16 cellular contexts compared by ENCODE assay signal in the genomic region with DNA sequence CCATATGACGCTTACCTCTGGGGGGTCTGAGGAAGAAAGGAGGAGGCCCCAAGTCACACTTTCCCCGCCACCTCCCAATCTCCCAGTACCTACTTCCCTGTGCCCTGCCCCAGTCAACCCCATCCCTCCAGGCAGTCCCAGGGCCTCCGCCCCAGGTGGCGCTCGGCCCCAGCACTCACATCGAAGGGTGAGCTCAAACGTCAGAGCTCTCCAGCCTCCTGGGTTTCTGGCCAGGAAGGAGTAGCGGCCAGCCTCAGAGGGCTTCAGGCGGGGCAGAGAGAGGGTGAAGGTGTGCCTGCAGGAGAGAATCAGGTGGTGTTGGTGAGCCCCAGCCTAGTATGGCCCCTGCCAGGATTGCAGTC. TPM values are rescaled to one million over a fixed set of nuclear protein-coding genes. Genes with fewer than 3 reads are reported as not detected.
"Had no signal": no experiment of that assay in that cellular context is flagged by ENCODE, and none has a peak within 500 bp of the region (broad histone marks: within the 10 kb centered on the region; RNA-seq: fewer than 3 reads in every experiment).

No MANE protein-coding gene starts in this region.

- H3K4me3 ChIP-seq: adrenal gland, cardiac muscle cell, dorsolateral prefrontal cortex, gastroesophageal sphincter had no signal

- DNase-seq: activated B cell treated with CpG ODN at 0.5 μM for 24 hours; activated CD4-positive, alpha-beta T cell treated with anti-CD3 and anti-CD28 coated beads, Interleukin-2, amount 50 U/mL, for 1 hour; mammary epithelial cell; stimulated activated CD4-positive, alpha-beta T cell treated with anti-CD3 and anti-CD28 coated beads, Interleukin-15, amount 100 ng/mL, for 24 hours; stimulated activated CD4-positive, alpha-beta T cell treated with anti-CD3 and anti-CD28 coated beads, Interleukin-4, amount 100 ng/mL, for 24 hours; stimulated activated naive CD4-positive, alpha-beta T cell; T-helper 17 cell had no signal

- H3K36me3 ChIP-seq: adrenal gland, cardiac muscle cell, gastroesophageal sphincter had no signal

- H3K9me3 ChIP-seq: adrenal gland, gastroesophageal sphincter, neutrophil had no signal

- H3K4me3 Mint-ChIP-seq: activated B cell treated with CpG ODN at 0.5 μM for 24 hours; activated naive CD4-positive, alpha-beta T cell treated with anti-CD3 and anti-CD28 coated beads, Interleukin-2, amount 50 U/mL, for 24 hours; activated T-helper 17 cell treated with anti-CD3 and anti-CD28 coated beads, Interleukin-2, amount 50 U/mL, for 72 hours; naive thymus-derived CD8-positive, alpha-beta T cell; T-helper 17 cell; type B pancreatic cell had no signal

- H3K36me3 Mint-ChIP-seq: activated naive CD4-positive, alpha-beta T cell treated with anti-CD3 and anti-CD28 coated beads, Interleukin-2, amount 50 U/mL, for 24 hours; naive thymus-derived CD8-positive, alpha-beta T cell; type B pancreatic cell had no signal

- H3K27ac Mint-ChIP-seq: activated B cell treated with CpG ODN at 0.5 μM for 24 hours; activated naive CD4-positive, alpha-beta T cell treated with anti-CD3 and anti-CD28 coated beads, Interleukin-2, amount 50 U/mL, for 24 hours; activated T-helper 17 cell treated with anti-CD3 and anti-CD28 coated beads, Interleukin-2, amount 50 U/mL, for 72 hours; T-helper 17 cell; type B pancreatic cell had no signal

- H3K4me1 ChIP-seq: gastroesophageal sphincter had no signal

- H3K27me3 ChIP-seq: adrenal gland, cardiac muscle cell, dorsolateral prefrontal cortex, neutrophil had no signal

- H3K4me1 Mint-ChIP-seq: activated naive CD4-positive, alpha-beta T cell treated with anti-CD3 and anti-CD28 coated beads, Interleukin-2, amount 50 U/mL, for 24 hours had no signal

- H3K27me3 Mint-ChIP-seq: activated naive CD4-positive, alpha-beta T cell treated with anti-CD3 and anti-CD28 coated beads, Interleukin-2, amount 50 U/mL, for 24 hours; activated T-helper 17 cell treated with anti-CD3 and anti-CD28 coated beads, Interleukin-2, amount 50 U/mL, for 72 hours; T-helper 17 cell had no signal

- ATAC-seq: activated T-helper 17 cell treated with anti-CD3 and anti-CD28 coated beads, Interleukin-2, amount 50 U/mL, for 72 hours; gastroesophageal sphincter; naive thymus-derived CD8-positive, alpha-beta T cell; T-helper 17 cell had no signal

- H3K27ac ChIP-seq: adrenal gland, cardiac muscle cell, dorsolateral prefrontal cortex, gastroesophageal sphincter, neutrophil had no signal

- H3K9me3 Mint-ChIP-seq: activated B cell treated with CpG ODN at 0.5 μM for 24 hours; activated naive CD4-positive, alpha-beta T cell treated with anti-CD3 and anti-CD28 coated beads, Interleukin-2, amount 50 U/mL, for 24 hours; activated T-helper 17 cell treated with anti-CD3 and anti-CD28 coated beads, Interleukin-2, amount 50 U/mL, for 72 hours; naive thymus-derived CD8-positive, alpha-beta T cell; type B pancreatic cell had no signal

RNA-seq across cellular contexts. Expression of a gene that starts 16.1 kb away (rescaled TPM):
- total RNA-seq: cardiac muscle cell had no signal
